Comparison of ENCODE assay signal across 31 cellular contexts in genomic region chr18:13018379-13018778, GRCh38.
"Had no signal": no experiment of that assay in that cellular context is flagged by ENCODE, and none has a peak within 500 bp of the region (broad histone marks: within the 10 kb centered on the region; RNA-seq: fewer than 3 reads in every experiment).

No MANE protein-coding gene starts in this region.

- H3K9me3 Mint-ChIP-seq: activated naive CD4-positive, alpha-beta T cell treated with anti-CD3 and anti-CD28 coated beads for 36 hours; activated naive CD4-positive, alpha-beta T cell treated with anti-CD3 and anti-CD28 coated beads, Interleukin-2, amount 50 U/mL, for 72 hours; IgD-negative memory B cell had no signal

- H3K27me3 ChIP-seq: adrenal gland, body of pancreas had no signal

- H3K4me3 Mint-ChIP-seq: activated CD4-positive, alpha-beta T cell treated with anti-CD3 and anti-CD28 coated beads, Interleukin-2, amount 10 ng/mL, durations not matched to agents 7 days and 5 days; activated CD8-positive, alpha-beta memory T cell treated with anti-CD3 and anti-CD28 coated beads, Interleukin-2, amount 10 ng/mL, durations not matched to agents 7 days and 5 days; activated naive CD4-positive, alpha-beta T cell treated with anti-CD3 and anti-CD28 coated beads for 36 hours; IgD-negative memory B cell had no signal

- H3K27ac ChIP-seq: adrenal gland, body of pancreas, RWPE1, WERI-Rb-1 had no signal

- ATAC-seq: activated CD8-positive, alpha-beta memory T cell treated with anti-CD3 and anti-CD28 coated beads, Interleukin-2, amount 10 ng/mL, durations not matched to agents 7 days and 5 days; body of pancreas had no signal

- H3K27me3 Mint-ChIP-seq: activated CD4-positive, alpha-beta T cell treated with anti-CD3 and anti-CD28 coated beads, Interleukin-2, amount 10 ng/mL, durations not matched to agents 7 days and 5 days; activated CD8-positive, alpha-beta memory T cell treated with anti-CD3 and anti-CD28 coated beads, Interleukin-2, amount 10 ng/mL, durations not matched to agents 7 days and 5 days; IgD-negative memory B cell had no signal

- H3K4me1 ChIP-seq: adrenal gland had no signal

- H3K9me3 ChIP-seq: body of pancreas had no signal

- DNase-seq: activated CD4-positive, alpha-beta T cell treated with anti-CD3 and anti-CD28 coated beads for 1 hour; activated CD4-positive, alpha-beta T cell treated with anti-CD3 and anti-CD28 coated beads, Interleukin-2, amount 10 ng/mL, durations not matched to agents 7 days and 5 days; activated CD4-positive, alpha-beta T cell treated with anti-CD3 and anti-CD28 coated beads, Interleukin-2, amount 50 U/mL, for 48 hours; activated CD4-positive, CD25-positive, alpha-beta regulatory T cell; activated CD8-positive, alpha-beta memory T cell treated with anti-CD3 and anti-CD28 coated beads for 24 hours; activated CD8-positive, alpha-beta memory T cell treated with anti-CD3 and anti-CD28 coated beads, Interleukin-2, amount 10 ng/mL, durations not matched to agents 7 days and 5 days; activated CD8-positive, alpha-beta memory T cell treated with anti-CD3 and anti-CD28 coated beads, Interleukin-2, amount 50 U/mL, for 48 hours; activated gamma-delta T cell treated with Interleukin-2 at 50 U/mL for 16 hours; activated naive CD4-positive, alpha-beta T cell treated with anti-CD3 and anti-CD28 coated beads for 36 hours; adrenal gland; body of pancreas; caudate nucleus; cerebellar nuclear complex; Karpas-422; KBM-7; NCI-H1048; NCI-H1105 treated with DMSO at 0.1 percent for 48 hours; NCI-H1436; NCI-H1694; NCI-H1930; NCI-H2081 treated with DMSO at 0.1 percent for 48 hours; NCI-H345; NCI-H524 treated with DMSO at 0.1 percent for 48 hours; Right ventricle myocardium superior; SW 1271; T-helper 1 cell; T1000; WERI-Rb-1 had no signal

- H3K4me3 ChIP-seq: adrenal gland, body of pancreas had no signal

- H3K27ac Mint-ChIP-seq: activated CD4-positive, alpha-beta T cell treated with anti-CD3 and anti-CD28 coated beads, Interleukin-2, amount 10 ng/mL, durations not matched to agents 7 days and 5 days; activated CD8-positive, alpha-beta memory T cell treated with anti-CD3 and anti-CD28 coated beads, Interleukin-2, amount 10 ng/mL, durations not matched to agents 7 days and 5 days; activated naive CD4-positive, alpha-beta T cell treated with anti-CD3 and anti-CD28 coated beads for 36 hours; IgD-negative memory B cell had no signal
